ENCODE assay signal across 8 cellular contexts in genomic region chr3:184262166-184262926, GRCh38. TPM values are rescaled to one million over a fixed set of nuclear protein-coding genes. Genes with fewer than 3 reads are reported as not detected.
DNase-seq lines count a peak whose midpoint lies in the region; ATAC-seq and TF ChIP-seq lines count a peak whose summit lies in the region.

No MANE protein-coding gene starts in this region.

- POLR2A ChIA-PET in activated CD8-positive, alpha-beta T cell treated with anti-CD3 and anti-CD28 coated beads for 36 hours (lab: Charles Lee) = interaction anchor here (0.6 to 1.5 kb wide), 3 partner anchors 22 to 32 kb away, joined by 3 to 5 read pairs (median 5); no protein-coding TSS in a partner anchor

- CTCF ChIA-PET in activated CD8-positive, alpha-beta T cell treated with anti-CD3 and anti-CD28 coated beads for 36 hours (lab: Charles Lee) = interaction anchor here (1.6 to 4.3 kb wide), 2 partner anchors 27 to 35 kb away, joined by 6 to 19 read pairs; partner anchors contain the start of gene VWA5B2

- H3K27ac Mint-ChIP-seq in activated CD8-positive, alpha-beta T cell treated with anti-CD3 and anti-CD28 coated beads for 36 hours = no peak overlapping the region
- H3K27ac Mint-ChIP-seq in stimulated activated naive CD8-positive, alpha-beta T cell treated with anti-CD3 and anti-CD28 coated beads, Interleukin-15, amount 100 ng/mL, for 72 hours = no peak overlapping the region

- no peak for ATAC-seq in activated CD8-positive, alpha-beta T cell treated with anti-CD3 and anti-CD28 coated beads for 36 hours
- ATAC-seq in stimulated activated naive CD8-positive, alpha-beta T cell treated with anti-CD3 and anti-CD28 coated beads, Interleukin-15, amount 100 ng/mL, for 72 hours = peak; percentile 1
- ATAC-seq in GM21423 (IDR thresholded peaks at IDR 0.05; ENCODE audit: unreplicated experiment) = no peak
- ATAC-seq in HG02763 (IDR thresholded peaks at IDR 0.05; ENCODE audit: unreplicated experiment) = no peak

- no peak for TF ChIP-seq CTCF in activated CD8-positive, alpha-beta T cell treated with anti-CD3 and anti-CD28 coated beads for 36 hours (IDR thresholded peaks at IDR 0.05)

- peaks cover 4% of the 10 kb centered on the region for H3K9me3 Mint-ChIP-seq in activated CD8-positive, alpha-beta T cell treated with anti-CD3 and anti-CD28 coated beads for 36 hours
- no peaks in the 10 kb centered on the region for H3K9me3 Mint-ChIP-seq in stimulated activated naive CD8-positive, alpha-beta T cell treated with anti-CD3 and anti-CD28 coated beads, Interleukin-15, amount 100 ng/mL, for 72 hours

- H3K4me3 Mint-ChIP-seq in activated CD8-positive, alpha-beta T cell treated with anti-CD3 and anti-CD28 coated beads for 36 hours = peak overlapping the region; percentile 78
- peak overlapping the region; percentile 82 to 85 for H3K4me3 Mint-ChIP-seq in stimulated activated naive CD8-positive, alpha-beta T cell treated with anti-CD3 and anti-CD28 coated beads, Interleukin-15, amount 100 ng/mL, for 72 hours

- peaks cover 9% of the 10 kb centered on the region for H3K36me3 Mint-ChIP-seq in activated CD8-positive, alpha-beta T cell treated with anti-CD3 and anti-CD28 coated beads for 36 hours (ENCODE audit: low read depth)

- peaks cover 17% of the 10 kb centered on the region for H3K4me1 Mint-ChIP-seq in activated CD8-positive, alpha-beta T cell treated with anti-CD3 and anti-CD28 coated beads for 36 hours (ENCODE audit: low read depth)
- H3K4me1 Mint-ChIP-seq in stimulated activated naive CD8-positive, alpha-beta T cell treated with anti-CD3 and anti-CD28 coated beads, Interleukin-15, amount 100 ng/mL, for 72 hours = peaks cover 26% of the 10 kb centered on the region

- peaks cover 43% of the 10 kb centered on the region for H3K27me3 Mint-ChIP-seq in activated CD8-positive, alpha-beta T cell treated with anti-CD3 and anti-CD28 coated beads for 36 hours
- peaks cover 80% of the 10 kb centered on the region for H3K27me3 Mint-ChIP-seq in stimulated activated naive CD8-positive, alpha-beta T cell treated with anti-CD3 and anti-CD28 coated beads, Interleukin-15, amount 100 ng/mL, for 72 hours

- peak; percentile 51 for DNase-seq in DMS79 treated with DMSO at 0.1 percent for 48 hours (lab: John Stamatoyannopoulos, UW)
- peak; percentile 45 for DNase-seq in NCI-H1417 treated with DMSO at 0.1 percent for 48 hours (lab: John Stamatoyannopoulos, UW)
- peak; percentile 56 for DNase-seq in activated CD8-positive, alpha-beta T cell treated with anti-CD3 and anti-CD28 coated beads for 36 hours
- DNase-seq in stimulated activated naive CD8-positive, alpha-beta T cell treated with anti-CD3 and anti-CD28 coated beads, Interleukin-15, amount 100 ng/mL, for 72 hours = no peak
- DNase-seq in cortex of kidney (lab: John Stamatoyannopoulos, UW) = no peak

- peak overlapping the region; percentile 81 for H3K4me3 ChIP-seq in iPS-11a (ENCODE audit: low read depth, low read length)

- intact Hi-C loops in activated CD8-positive, alpha-beta T cell treated with anti-CD3 and anti-CD28 coated beads for 36 hours (cut with micrococcal nuclease) = no loop called here

RNA-seq across cellular contexts. Expression of gene CAMK2N2, which starts 1.0 kb away (rescaled TPM):
- total RNA-seq in activated CD8-positive, alpha-beta T cell treated with anti-CD3 and anti-CD28 coated beads for 36 hours = under 1 TPM; 0.18 to 0.22 TPM

RNA-seq across cellular contexts. Expression of gene EEF1AKMT4, which starts 12.9 kb away (rescaled TPM):
- total RNA-seq in activated CD8-positive, alpha-beta T cell treated with anti-CD3 and anti-CD28 coated beads for 36 hours = 1 to 10 TPM; 7.8 to 8.7 TPM

RNA-seq across cellular contexts. Expression of gene ECE2, which starts 13.5 kb away (rescaled TPM):
- not detected for total RNA-seq in activated CD8-positive, alpha-beta T cell treated with anti-CD3 and anti-CD28 coated beads for 36 hours

RNA-seq across cellular contexts. Expression of gene ALG3, which starts 13.6 kb away (rescaled TPM):
- 10 to 100 TPM; 40.0 to 44.5 TPM for total RNA-seq in activated CD8-positive, alpha-beta T cell treated with anti-CD3 and anti-CD28 coated beads for 36 hours

RNA-seq across cellular contexts. Expression of gene VWA5B2, which starts 33.0 kb away (rescaled TPM):
- total RNA-seq in activated CD8-positive, alpha-beta T cell treated with anti-CD3 and anti-CD28 coated beads for 36 hours = not detected

Comparison
In these comparisons a context has a peak if more than half of its experiments do, and no peak if none do; other contexts are left out.
1. DNase-seq: peak in DMS79 treated with DMSO at 0.1 percent for 48 hours (single experiment), NCI-H1417 treated with DMSO at 0.1 percent for 48 hours (single experiment) and activated CD8-positive, alpha-beta T cell treated with anti-CD3 and anti-CD28 coated beads for 36 hours (single experiment); none in stimulated activated naive CD8-positive, alpha-beta T cell treated with anti-CD3 and anti-CD28 coated beads, Interleukin-15, amount 100 ng/mL, for 72 hours (0 of 2) and cortex of kidney (single experiment).